ENCODE assay signal across 8 cellular contexts in genomic region chr1:172567720-172568119, GRCh38.
"Had no signal": no experiment of that assay in that cellular context is flagged by ENCODE, and none has a peak within 500 bp of the region (broad histone marks: within the 10 kb centered on the region; RNA-seq: fewer than 3 reads in every experiment).

No MANE protein-coding gene starts in this region.

- ATAC-seq: HCT116, K562 had no signal

- DNase-seq: GM23248, GOT3, H7, IMR-90 had no signal

- FAIRE-seq: HTR-8/SVneo, K562 had no signal

- H3K4me1 ChIP-seq: HAP-1 had no signal

- H3K27ac ChIP-seq: GM23248 had no signal

- H3K4me3 ChIP-seq: GM23248, HAP-1, K562 had no signal
